Comparison of ENCODE assay signal across 1 cellular context in the genomic region with DNA sequence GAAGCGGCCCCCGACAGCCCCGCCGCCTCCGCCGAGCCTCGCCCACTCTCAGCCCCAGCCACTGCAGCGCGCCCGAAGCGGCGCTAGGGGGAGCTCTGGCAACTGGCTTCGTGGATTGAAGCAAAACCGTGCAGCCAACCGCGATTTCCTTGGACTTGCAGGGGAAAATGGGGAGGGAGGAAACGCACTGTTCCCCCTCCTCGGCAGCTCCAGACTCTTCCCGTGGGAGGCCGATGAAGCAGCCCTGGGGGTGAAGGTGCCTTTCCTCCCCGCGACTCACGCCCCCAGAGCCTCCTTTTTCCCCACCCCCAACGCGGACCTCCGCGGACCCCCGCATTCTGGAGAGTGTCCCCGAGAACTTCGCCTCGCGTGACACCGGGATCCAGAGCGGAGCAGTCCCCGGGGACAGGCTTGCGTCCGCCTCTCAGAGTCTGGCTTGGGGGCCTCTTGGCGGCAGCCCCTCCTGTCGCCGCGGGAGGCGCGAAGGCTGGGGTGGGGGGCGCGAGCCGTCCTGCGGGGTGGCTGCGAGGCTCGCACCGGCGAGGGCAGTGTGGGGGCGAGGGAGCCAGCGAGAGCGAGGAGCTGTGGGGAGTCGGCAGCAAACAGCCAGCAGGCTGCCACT.
A peak's percentile ranks its signal among the peaks of the same experiment; 100 is the strongest.
TF ChIP-seq lines count a peak whose summit lies in the region.

No MANE protein-coding gene starts in this region.

TF ChIP-seq in HepG2, 621 proteins besides CTCF, POLR2A, EP300 and RAD21 (continued from another document and continues in another):
- no peak; the same call in 1 of the 2 replicates for TF ChIP-seq ZNF281 (CRISPR knock-in tag; IDR thresholded peaks at IDR 0.05; ENCODE audit: borderline replicate concordance)
- TF ChIP-seq, protein P1, sequence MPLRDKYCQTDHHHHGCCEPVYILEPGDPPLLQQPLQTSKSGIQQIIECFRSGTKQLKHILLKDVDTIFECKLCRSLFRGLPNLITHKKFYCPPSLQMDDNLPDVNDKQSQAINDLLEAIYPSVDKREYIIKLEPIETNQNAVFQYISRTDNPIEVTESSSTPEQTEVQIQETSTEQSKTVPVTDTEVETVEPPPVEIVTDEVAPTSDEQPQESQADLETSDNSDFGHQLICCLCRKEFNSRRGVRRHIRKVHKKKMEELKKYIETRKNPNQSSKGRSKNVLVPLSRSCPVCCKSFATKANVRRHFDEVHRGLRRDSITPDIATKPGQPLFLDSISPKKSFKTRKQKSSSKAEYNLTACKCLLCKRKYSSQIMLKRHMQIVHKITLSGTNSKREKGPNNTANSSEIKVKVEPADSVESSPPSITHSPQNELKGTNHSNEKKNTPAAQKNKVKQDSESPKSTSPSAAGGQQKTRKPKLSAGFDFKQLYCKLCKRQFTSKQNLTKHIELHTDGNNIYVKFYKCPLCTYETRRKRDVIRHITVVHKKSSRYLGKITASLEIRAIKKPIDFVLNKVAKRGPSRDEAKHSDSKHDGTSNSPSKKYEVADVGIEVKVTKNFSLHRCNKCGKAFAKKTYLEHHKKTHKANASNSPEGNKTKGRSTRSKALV (CRISPR knock-in tag; IDR thresholded peaks at IDR 0.05) = peak; percentile 28; the same call in 1 of the 2 replicates
- no peak for TF ChIP-seq HBP1 (CRISPR knock-in tag; IDR thresholded peaks at IDR 0.05; ENCODE audit: low read depth)
- peak; percentile 81 for TF ChIP-seq GATAD2A (CRISPR knock-in tag; IDR thresholded peaks at IDR 0.05)
- no peak; the same call in 1 of the 2 replicates for TF ChIP-seq ELF1 (CRISPR knock-in tag; IDR thresholded peaks at IDR 0.05)
- no peak for TF ChIP-seq U2AF1 (optimal IDR thresholded peaks at IDR 0.05; ENCODE audit: low read depth, low read length)
- no peak for TF ChIP-seq ATF7 (IDR thresholded peaks at IDR 0.05)
- no peak for TF ChIP-seq ATF7 (CRISPR knock-in tag; IDR thresholded peaks at IDR 0.05)
- TF ChIP-seq BHLHE40 (IDR thresholded peaks at IDR 0.05; ENCODE audit: low read length) = no peak
- no peak for TF ChIP-seq E2F5 (CRISPR knock-in tag; conservative IDR thresholded peaks at IDR 0.05)
- no peak for TF ChIP-seq ZNF841 (CRISPR knock-in tag; IDR thresholded peaks at IDR 0.05; ENCODE audit: borderline replicate concordance)
- TF ChIP-seq, protein P2, sequence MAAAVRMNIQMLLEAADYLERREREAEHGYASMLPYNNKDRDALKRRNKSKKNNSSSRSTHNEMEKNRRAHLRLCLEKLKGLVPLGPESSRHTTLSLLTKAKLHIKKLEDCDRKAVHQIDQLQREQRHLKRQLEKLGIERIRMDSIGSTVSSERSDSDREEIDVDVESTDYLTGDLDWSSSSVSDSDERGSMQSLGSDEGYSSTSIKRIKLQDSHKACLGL (CRISPR knock-in tag; IDR thresholded peaks at IDR 0.05) = peak; percentile 65
- no peak for TF ChIP-seq KAT2B (IDR thresholded peaks at IDR 0.05; ENCODE audit: borderline replicate concordance, low read depth, low read length)
- TF ChIP-seq HINFP (CRISPR knock-in tag; IDR thresholded peaks at IDR 0.05; ENCODE audit: low read depth) = no peak
- TF ChIP-seq ZNF740 (CRISPR knock-in tag; IDR thresholded peaks at IDR 0.05) = no peak
- TF ChIP-seq ONECUT2 (CRISPR knock-in tag; IDR thresholded peaks at IDR 0.05) = no peak
- TF ChIP-seq NFIB (CRISPR knock-in tag; IDR thresholded peaks at IDR 0.05; ENCODE audit: borderline replicate concordance) = no peak
- TF ChIP-seq ARNT2 (CRISPR knock-in tag; IDR thresholded peaks at IDR 0.05; ENCODE audit: low read depth) = peak; percentile 16; the same call in 1 of the 2 replicates
- peak; percentile 47; the same call in 1 of the 2 replicates for TF ChIP-seq HOXD1 (CRISPR knock-in tag; IDR thresholded peaks at IDR 0.05)
- TF ChIP-seq MIXL1 (CRISPR knock-in tag; IDR thresholded peaks at IDR 0.05) = 0 out of 2 replicates have a peak, but pooled peaks have one; percentile 29
- 0 out of 2 replicates have a peak, but pooled peaks have one; percentile 48 for TF ChIP-seq IRF2 (CRISPR knock-in tag; IDR thresholded peaks at IDR 0.05)
- TF ChIP-seq, protein P3, sequence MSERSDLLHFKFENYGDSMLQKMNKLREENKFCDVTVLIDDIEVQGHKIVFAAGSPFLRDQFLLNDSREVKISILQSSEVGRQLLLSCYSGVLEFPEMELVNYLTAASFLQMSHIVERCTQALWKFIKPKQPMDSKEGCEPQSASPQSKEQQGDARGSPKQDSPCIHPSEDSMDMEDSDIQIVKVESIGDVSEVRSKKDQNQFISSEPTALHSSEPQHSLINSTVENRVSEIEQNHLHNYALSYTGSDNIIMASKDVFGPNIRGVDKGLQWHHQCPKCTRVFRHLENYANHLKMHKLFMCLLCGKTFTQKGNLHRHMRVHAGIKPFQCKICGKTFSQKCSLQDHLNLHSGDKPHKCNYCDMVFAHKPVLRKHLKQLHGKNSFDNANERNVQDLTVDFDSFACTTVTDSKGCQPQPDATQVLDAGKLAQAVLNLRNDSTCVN (CRISPR knock-in tag; IDR thresholded peaks at IDR 0.05; ENCODE audit: borderline replicate concordance) = no peak; the same call in 1 of the 2 replicates
- TF ChIP-seq ZNF891 (CRISPR knock-in tag; IDR thresholded peaks at IDR 0.05) = peak; percentile 67; the same call in 1 of the 2 replicates
- TF ChIP-seq, protein P4, sequence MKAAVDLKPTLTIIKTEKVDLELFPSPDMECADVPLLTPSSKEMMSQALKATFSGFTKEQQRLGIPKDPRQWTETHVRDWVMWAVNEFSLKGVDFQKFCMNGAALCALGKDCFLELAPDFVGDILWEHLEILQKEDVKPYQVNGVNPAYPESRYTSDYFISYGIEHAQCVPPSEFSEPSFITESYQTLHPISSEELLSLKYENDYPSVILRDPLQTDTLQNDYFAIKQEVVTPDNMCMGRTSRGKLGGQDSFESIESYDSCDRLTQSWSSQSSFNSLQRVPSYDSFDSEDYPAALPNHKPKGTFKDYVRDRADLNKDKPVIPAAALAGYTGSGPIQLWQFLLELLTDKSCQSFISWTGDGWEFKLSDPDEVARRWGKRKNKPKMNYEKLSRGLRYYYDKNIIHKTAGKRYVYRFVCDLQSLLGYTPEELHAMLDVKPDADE (CRISPR knock-in tag; IDR thresholded peaks at IDR 0.05) = no peak
- TF ChIP-seq ZNF83 (CRISPR knock-in tag; IDR thresholded peaks at IDR 0.05; ENCODE audit: borderline replicate concordance) = no peak
- TF ChIP-seq MEIS1 (CRISPR knock-in tag; IDR thresholded peaks at IDR 0.05; ENCODE audit: borderline replicate concordance) = no peak
- no peak for TF ChIP-seq ZNF619 (CRISPR knock-in tag; IDR thresholded peaks at IDR 0.05)
- TF ChIP-seq CHD4 (IDR thresholded peaks at IDR 0.05; ENCODE audit: borderline replicate concordance, low read length) = no peak
- no peak for TF ChIP-seq ZNF629 (CRISPR knock-in tag; conservative IDR thresholded peaks at IDR 0.05)
- TF ChIP-seq, protein P5, sequence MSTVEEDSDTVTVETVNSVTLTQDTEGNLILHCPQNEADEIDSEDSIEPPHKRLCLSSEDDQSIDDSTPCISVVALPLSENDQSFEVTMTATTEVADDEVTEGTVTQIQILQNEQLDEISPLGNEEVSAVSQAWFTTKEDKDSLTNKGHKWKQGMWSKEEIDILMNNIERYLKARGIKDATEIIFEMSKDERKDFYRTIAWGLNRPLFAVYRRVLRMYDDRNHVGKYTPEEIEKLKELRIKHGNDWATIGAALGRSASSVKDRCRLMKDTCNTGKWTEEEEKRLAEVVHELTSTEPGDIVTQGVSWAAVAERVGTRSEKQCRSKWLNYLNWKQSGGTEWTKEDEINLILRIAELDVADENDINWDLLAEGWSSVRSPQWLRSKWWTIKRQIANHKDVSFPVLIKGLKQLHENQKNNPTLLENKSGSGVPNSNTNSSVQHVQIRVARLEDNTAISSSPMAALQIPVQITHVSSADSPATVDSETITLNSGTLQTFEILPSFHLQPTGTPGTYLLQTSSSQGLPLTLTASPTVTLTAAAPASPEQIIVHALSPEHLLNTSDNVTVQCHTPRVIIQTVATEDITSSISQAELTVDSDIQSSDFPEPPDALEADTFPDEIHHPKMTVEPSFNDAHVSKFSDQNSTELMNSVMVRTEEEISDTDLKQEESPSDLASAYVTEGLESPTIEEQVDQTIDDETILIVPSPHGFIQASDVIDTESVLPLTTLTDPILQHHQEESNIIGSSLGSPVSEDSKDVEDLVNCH (CRISPR knock-in tag; IDR thresholded peaks at IDR 0.05) = no peak
- TF ChIP-seq MXD4 (CRISPR knock-in tag; IDR thresholded peaks at IDR 0.05) = no peak
- no peak for TF ChIP-seq ASH2L (IDR thresholded peaks at IDR 0.05; ENCODE audit: insufficient read length, low read depth, low read length)
- peak; percentile 56 for TF ChIP-seq TBX2 (CRISPR knock-in tag; IDR thresholded peaks at IDR 0.05; ENCODE audit: borderline replicate concordance)
- TF ChIP-seq PRDM10 (CRISPR knock-in tag; IDR thresholded peaks at IDR 0.05; ENCODE audit: low read depth) = no peak
- no peak for TF ChIP-seq PAX8 (CRISPR knock-in tag; IDR thresholded peaks at IDR 0.05; ENCODE audit: borderline replicate concordance)
